In the genomic region with DNA sequence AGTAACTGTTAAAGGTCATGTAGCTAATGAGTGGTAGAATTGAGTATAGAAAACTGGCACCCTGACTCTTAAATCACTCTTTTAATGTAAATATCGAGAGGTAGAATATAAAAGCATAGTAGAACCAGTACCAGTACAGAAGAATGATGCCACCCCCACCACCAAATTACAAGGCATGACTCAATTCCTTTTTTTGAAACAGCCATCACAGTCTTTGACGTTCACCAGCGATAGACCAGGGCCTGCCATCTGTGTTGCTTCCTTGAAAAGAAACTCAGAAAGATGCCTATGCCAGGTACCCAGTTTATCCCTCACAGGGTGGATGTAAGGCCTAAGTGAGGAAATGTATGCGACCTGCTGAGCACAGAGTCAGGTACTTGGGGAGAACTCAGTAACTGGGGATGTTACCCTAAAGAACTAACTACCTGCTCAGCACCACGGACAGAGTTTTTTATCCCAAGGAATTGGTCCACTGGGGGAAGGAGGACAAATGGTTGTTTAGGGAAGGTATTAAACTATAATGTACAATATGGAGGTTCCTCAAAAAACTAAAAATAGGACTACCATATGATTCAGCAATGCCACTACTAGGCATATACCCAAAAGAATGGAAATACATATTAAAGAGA, we compare ENCODE assay signal across 16 cellular contexts.
A peak's percentile ranks its signal among the peaks of the same experiment; 100 is the strongest.
DNase-seq lines count a peak whose midpoint lies in the region; ATAC-seq and TF ChIP-seq lines count a peak whose summit lies in the region.
"Had no signal": no experiment of that assay in that cellular context is flagged by ENCODE, and none has a peak within 500 bp of the region (broad histone marks: within the 10 kb centered on the region; RNA-seq: fewer than 3 reads in every experiment).

No MANE protein-coding gene starts in this region.

- no peak overlapping the region for H2BK5ac ChIP-seq in mesendoderm (ENCODE audit: low read length)

- no peak for TF ChIP-seq EP300 in Ishikawa (IDR thresholded peaks at IDR 0.05; ENCODE audit: borderline replicate concordance)

- H3K4me3 ChIP-seq in DND-41 (ENCODE audit: low read depth in 1 of 2, low read length in 2 of 2) (no peak overlapping the region), endodermal cell (ENCODE audit: low read length) (no peak overlapping the region), mesendoderm (ENCODE audit: low read length) (no peak overlapping the region)
- H3K4me3 ChIP-seq: SJSA1 had no signal

- DNase-seq in DND-41 (peak; percentile 3), endodermal cell (peak; percentile 61), mesendoderm (peak; percentile 34), medulla oblongata (ENCODE audit: extremely low spot score) (no peak)
- DNase-seq in CD4-positive, alpha-beta T cell = no peak
- DNase-seq: BE2C, GOT3, MV-4-11, NCI-H1105 treated with DMSO at 0.1 percent for 48 hours, NCI-H2029 treated with DMSO at 0.1 percent for 48 hours, NCI-H2171 treated with DMSO at 0.1 percent for 48 hours, NCI-H526 had no signal

- no peaks in the 10 kb centered on the region for H4K20me1 ChIP-seq in DND-41 (ENCODE audit: insufficient read depth, low read length)

- no peaks in the 10 kb centered on the region for H3K36me3 ChIP-seq in DND-41 (ENCODE audit: insufficient read depth, low read length)
- H3K36me3 ChIP-seq in endodermal cell (ENCODE audit: control insufficient read depth, insufficient read depth, low read length) = no peaks in the 10 kb centered on the region
- H3K36me3 ChIP-seq in mesendoderm (ENCODE audit: control insufficient read depth, insufficient read depth, low read length) = no peaks in the 10 kb centered on the region
- H3K36me3 ChIP-seq: BE2C, SJSA1 had no signal

- ATAC-seq in DND-41 (ENCODE audit: insufficient read depth, low read depth) (no peak), GM18907 (IDR thresholded peaks at IDR 0.05; ENCODE audit: unreplicated experiment) (no peak), GM18867 (IDR thresholded peaks at IDR 0.05; ENCODE audit: unreplicated experiment) (no peak)
- no peak for ATAC-seq in CD4-positive, alpha-beta T cell (ENCODE audit: poor library complexity)

- H3K79me2 ChIP-seq in DND-41 (ENCODE audit: insufficient read depth, low read length) (no peaks in the 10 kb centered on the region), mesendoderm (ENCODE audit: control insufficient read depth, insufficient read depth, low read length) (no peaks in the 10 kb centered on the region)

- 90 to 93% methylated on average over 2 to 5 of the region's 5 CpGs for WGBS in endodermal cell (ENCODE audit: insufficient coverage in 1 of 2, insufficient read length in 1 of 2), 2 experiments
- no CpG with 5 or more reads among the region's 5 CpGs for WGBS in mesendoderm (ENCODE audit: extremely low coverage, insufficient coverage, low lambda C conversion rate)

- no peak overlapping the region for H2AFZ ChIP-seq in DND-41 (ENCODE audit: low read depth, low read length)

- no peak overlapping the region for H3K9ac ChIP-seq in DND-41 (ENCODE audit: low read depth, low read length)
- H3K9ac ChIP-seq in endodermal cell (ENCODE audit: extremely low read depth, low read length, poor library complexity, severe bottlenecking) = no peak overlapping the region
- H3K9ac ChIP-seq in mesendoderm (ENCODE audit: low read length) = no peak overlapping the region

- H3K27ac Mint-ChIP-seq in endodermal cell = no peak overlapping the region
- no peak overlapping the region for H3K27ac Mint-ChIP-seq in CD4-positive, alpha-beta T cell

- H3K23ac ChIP-seq in mesendoderm (ENCODE audit: low read length) = no peak overlapping the region

- H3K27ac ChIP-seq in DND-41 (ENCODE audit: low read length) (no peak overlapping the region), endodermal cell (ENCODE audit: low read depth, low read length) (no peak overlapping the region), mesendoderm (ENCODE audit: low read depth, low read length) (no peak overlapping the region)
- H3K27ac ChIP-seq in CD4-positive, alpha-beta T cell (ENCODE audit: low read depth, low read length) = no peak overlapping the region
- H3K27ac ChIP-seq: SJSA1 had no signal

- H3K27me3 ChIP-seq in DND-41 (ENCODE audit: insufficient read depth, low read length, poor library complexity) (no peaks in the 10 kb centered on the region), endodermal cell (ENCODE audit: control insufficient read depth, insufficient read depth, low read length, poor library complexity, severe bottlenecking) (no peaks in the 10 kb centered on the region), mesendoderm (ENCODE audit: insufficient read depth, low read length, poor library complexity) (no peaks in the 10 kb centered on the region)
- H3K27me3 ChIP-seq in CD4-positive, alpha-beta T cell (ENCODE audit: control insufficient read depth, insufficient read depth, low read length) = no peaks in the 10 kb centered on the region
- H3K27me3 ChIP-seq: BE2C, SJSA1 had no signal

- CTCF ChIA-PET in CD4-positive, alpha-beta T cell (lab: Charles Lee) = no interaction called here

- no peak for TF ChIP-seq RAD21 in Ishikawa (IDR thresholded peaks at IDR 0.05; ENCODE audit: low read depth)

- no peaks in the 10 kb centered on the region for H3K27me3 Mint-ChIP-seq in endodermal cell (ENCODE audit: insufficient read depth)
- no peaks in the 10 kb centered on the region for H3K27me3 Mint-ChIP-seq in CD4-positive, alpha-beta T cell

- H3K9me3 ChIP-seq in DND-41 (ENCODE audit: insufficient read depth, low read length, severe bottlenecking) (no peaks in the 10 kb centered on the region), endodermal cell (ENCODE audit: control insufficient read depth, low read length) (no peaks in the 10 kb centered on the region)
- H3K9me3 ChIP-seq in CD4-positive, alpha-beta T cell (ENCODE audit: control insufficient read depth, low read length) = no peaks in the 10 kb centered on the region
- H3K9me3 ChIP-seq: BE2C had no signal

- no peak overlapping the region for H2AK5ac ChIP-seq in mesendoderm (ENCODE audit: low read length)

- POLR2A ChIA-PET in CD4-positive, alpha-beta T cell (lab: Charles Lee) = no interaction called here

- H3K79me1 ChIP-seq in mesendoderm (ENCODE audit: low read length) = no peaks in the 10 kb centered on the region

- H3K36me3 Mint-ChIP-seq in endodermal cell (ENCODE audit: low read depth) = no peaks in the 10 kb centered on the region
- no peaks in the 10 kb centered on the region for H3K36me3 Mint-ChIP-seq in CD4-positive, alpha-beta T cell (ENCODE audit: low read depth)

- H3K4me1 ChIP-seq in DND-41 (ENCODE audit: insufficient read depth, low read length) (no peaks in the 10 kb centered on the region), endodermal cell (ENCODE audit: control insufficient read depth, insufficient read depth, low read length) (no peaks in the 10 kb centered on the region), mesendoderm (ENCODE audit: control insufficient read depth, low read depth, low read length) (no peaks in the 10 kb centered on the region)
- H3K4me1 ChIP-seq: BE2C, SJSA1 had no signal

- no peak overlapping the region for H3K4me3 Mint-ChIP-seq in endodermal cell
- H3K4me3 Mint-ChIP-seq in CD4-positive, alpha-beta T cell = no peak overlapping the region

- intact Hi-C loops in CD4-positive, alpha-beta T cell (cut with DNase I, micrococcal nuclease) = no loop called here

- no peaks in the 10 kb centered on the region for H3K4me1 Mint-ChIP-seq in endodermal cell
- H3K4me1 Mint-ChIP-seq in CD4-positive, alpha-beta T cell (ENCODE audit: low read depth) = no peaks in the 10 kb centered on the region

- no peaks in the 10 kb centered on the region for H3K9me3 Mint-ChIP-seq in endodermal cell
- peaks cover 7% of the 10 kb centered on the region for H3K9me3 Mint-ChIP-seq in CD4-positive, alpha-beta T cell

- no peak overlapping the region for H3K18ac ChIP-seq in mesendoderm (ENCODE audit: low read length)

- H2BK120ac ChIP-seq in mesendoderm (ENCODE audit: low read depth, low read length) = no peak overlapping the region

- no peak overlapping the region for H2BK15ac ChIP-seq in mesendoderm (replicated peaks; ENCODE audit: low read depth)

- H3K4ac ChIP-seq in mesendoderm (ENCODE audit: low read depth, low read length) = no peak overlapping the region

- no peak overlapping the region for H4K8ac ChIP-seq in mesendoderm (ENCODE audit: low read depth, low read length)

- H3K4me2 ChIP-seq in DND-41 (ENCODE audit: insufficient read depth, low read length) (no peak overlapping the region), mesendoderm (ENCODE audit: low read length) (no peak overlapping the region)

- TF ChIP-seq CTCF in DND-41 (IDR thresholded peaks at IDR 0.05; ENCODE audit: borderline replicate concordance, extremely low read depth, low read length, poor library complexity, severe bottlenecking) (no peak), endodermal cell (conservative IDR thresholded peaks at IDR 0.05) (no peak)
- no peak for TF ChIP-seq CTCF in CD4-positive, alpha-beta T cell (IDR thresholded peaks at IDR 0.05)

- H4K5ac ChIP-seq in mesendoderm (ENCODE audit: low read length) = no peak overlapping the region

- no peak overlapping the region for H3K56ac ChIP-seq in mesendoderm (ENCODE audit: low read length)

TF ChIP-seq in Ishikawa, 13 proteins besides CTCF, POLR2A, EP300 and RAD21:
- TF ChIP-seq, protein P1, sequence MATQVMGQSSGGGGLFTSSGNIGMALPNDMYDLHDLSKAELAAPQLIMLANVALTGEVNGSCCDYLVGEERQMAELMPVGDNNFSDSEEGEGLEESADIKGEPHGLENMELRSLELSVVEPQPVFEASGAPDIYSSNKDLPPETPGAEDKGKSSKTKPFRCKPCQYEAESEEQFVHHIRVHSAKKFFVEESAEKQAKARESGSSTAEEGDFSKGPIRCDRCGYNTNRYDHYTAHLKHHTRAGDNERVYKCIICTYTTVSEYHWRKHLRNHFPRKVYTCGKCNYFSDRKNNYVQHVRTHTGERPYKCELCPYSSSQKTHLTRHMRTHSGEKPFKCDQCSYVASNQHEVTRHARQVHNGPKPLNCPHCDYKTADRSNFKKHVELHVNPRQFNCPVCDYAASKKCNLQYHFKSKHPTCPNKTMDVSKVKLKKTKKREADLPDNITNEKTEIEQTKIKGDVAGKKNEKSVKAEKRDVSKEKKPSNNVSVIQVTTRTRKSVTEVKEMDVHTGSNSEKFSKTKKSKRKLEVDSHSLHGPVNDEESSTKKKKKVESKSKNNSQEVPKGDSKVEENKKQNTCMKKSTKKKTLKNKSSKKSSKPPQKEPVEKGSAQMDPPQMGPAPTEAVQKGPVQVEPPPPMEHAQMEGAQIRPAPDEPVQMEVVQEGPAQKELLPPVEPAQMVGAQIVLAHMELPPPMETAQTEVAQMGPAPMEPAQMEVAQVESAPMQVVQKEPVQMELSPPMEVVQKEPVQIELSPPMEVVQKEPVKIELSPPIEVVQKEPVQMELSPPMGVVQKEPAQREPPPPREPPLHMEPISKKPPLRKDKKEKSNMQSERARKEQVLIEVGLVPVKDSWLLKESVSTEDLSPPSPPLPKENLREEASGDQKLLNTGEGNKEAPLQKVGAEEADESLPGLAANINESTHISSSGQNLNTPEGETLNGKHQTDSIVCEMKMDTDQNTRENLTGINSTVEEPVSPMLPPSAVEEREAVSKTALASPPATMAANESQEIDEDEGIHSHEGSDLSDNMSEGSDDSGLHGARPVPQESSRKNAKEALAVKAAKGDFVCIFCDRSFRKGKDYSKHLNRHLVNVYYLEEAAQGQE (IDR thresholded peaks at IDR 0.05; ENCODE audit: low read depth) = peak; percentile 80
- TF ChIP-seq, protein P2, sequence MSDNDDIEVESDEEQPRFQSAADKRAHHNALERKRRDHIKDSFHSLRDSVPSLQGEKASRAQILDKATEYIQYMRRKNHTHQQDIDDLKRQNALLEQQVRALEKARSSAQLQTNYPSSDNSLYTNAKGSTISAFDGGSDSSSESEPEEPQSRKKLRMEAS (IDR thresholded peaks at IDR 0.05) = no peak

Comparison
In these comparisons a context has a peak if more than half of its experiments do, and no peak if none do; other contexts are left out.
1. DNase-seq: peak in DND-41 (single experiment), endodermal cell (single experiment) and mesendoderm (single experiment); none in medulla oblongata (single experiment) and CD4-positive, alpha-beta T cell (0 of 10).